In the genomic region with DNA sequence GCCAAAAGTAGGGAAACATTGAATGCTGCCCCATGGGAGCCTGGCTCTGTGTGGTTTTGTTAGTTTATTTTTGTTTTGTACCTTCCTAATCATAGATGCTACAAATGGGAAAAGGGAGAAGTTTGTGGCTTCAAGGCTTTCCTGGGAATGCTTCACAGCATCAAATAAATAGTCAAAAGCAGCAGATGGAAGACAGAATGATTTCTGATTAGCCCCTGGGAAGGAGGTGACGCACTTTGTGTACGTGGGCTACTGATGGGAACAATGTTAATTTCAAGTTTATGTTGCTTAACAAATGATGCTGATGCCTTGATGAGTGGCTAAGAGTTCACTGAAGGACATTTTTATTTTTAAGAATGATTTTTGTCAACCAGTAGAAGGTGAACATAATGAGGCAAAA, we compare ENCODE assay signal across 12 cellular contexts.
A peak's percentile ranks its signal among the peaks of the same experiment; 100 is the strongest.
DNase-seq lines count a peak whose midpoint lies in the region; ATAC-seq and TF ChIP-seq lines count a peak whose summit lies in the region.
"Had no signal": no experiment of that assay in that cellular context is flagged by ENCODE, and none has a peak within 500 bp of the region (broad histone marks: within the 10 kb centered on the region; RNA-seq: fewer than 3 reads in every experiment).

No MANE protein-coding gene starts in this region.

- no peak for TF ChIP-seq CTCF in natural killer cell (IDR thresholded peaks at IDR 0.05)
- TF ChIP-seq CTCF in astrocyte of the cerebellum (IDR thresholded peaks at IDR 0.05; ENCODE audit: low read depth, low read length, missing control alignments): no peak
- TF ChIP-seq CTCF in type B pancreatic cell (conservative IDR thresholded peaks at IDR 0.05): no peak

- ATAC-seq in natural killer cell: no peak
- ATAC-seq in natural killer cell treated with Interleukin-12 subunit alpha and Interleukin-12 subunit beta and Interleukin-15 and Interleukin-18, amount 100 ng/mL, for 72 hours: no peak

- no peak for DNase-seq in natural killer cell
- no peak for DNase-seq in natural killer cell treated with Interleukin-12 subunit alpha and Interleukin-12 subunit beta and Interleukin-15 and Interleukin-18, amount 100 ng/mL, for 72 hours (ENCODE audit: low spot score)
- DNase-seq in astrocyte of the cerebellum (ENCODE audit: low read depth): peak; percentile 39
- peak; percentile 16 for DNase-seq in iris pigment epithelial cell (ENCODE audit: low read depth)
- DNase-seq in type B pancreatic cell (ENCODE audit: extremely low spot score, unreplicated experiment): no peak
- DNase-seq in NCI-H748 treated with DMSO at 0.1 percent for 48 hours (lab: John Stamatoyannopoulos, UW): no peak
- DNase-seq in effector CD8-positive, alpha-beta T cell (lab: John Stamatoyannopoulos, UW): no peak
- no peak for DNase-seq in amniotic stem cell (lab: John Stamatoyannopoulos, UW)
- DNase-seq: activated CD8-positive, alpha-beta memory T cell treated with anti-CD3 and anti-CD28 coated beads for 24 hours; cortex of kidney; stimulated activated CD8-positive, alpha-beta memory T cell treated with anti-CD3 and anti-CD28 coated beads, Interleukin-4, amount 100 ng/mL, for 48 hours had no signal

- no peak overlapping the region for H3K4me3 ChIP-seq in astrocyte of the cerebellum (ENCODE audit: low read depth, low read length)

- in situ Hi-C loops in astrocyte of the cerebellum (cut with HindIII; ENCODE audit: low sequenced_read_pairs): no loop called here

- H3K4me3 Mint-ChIP-seq in natural killer cell (peak overlapping the region; percentile 21), type B pancreatic cell (no peak overlapping the region)
- no peak overlapping the region for H3K4me3 Mint-ChIP-seq in natural killer cell treated with Interleukin-12 subunit alpha and Interleukin-12 subunit beta and Interleukin-15 and Interleukin-18, amount 100 ng/mL, for 72 hours
- H3K4me3 Mint-ChIP-seq: activated naive CD4-positive, alpha-beta T cell treated with anti-CD3 and anti-CD28 coated beads, Interleukin-2, amount 50 U/mL, for 24 hours had no signal

- H3K36me3 Mint-ChIP-seq in natural killer cell (no peaks in the 10 kb centered on the region), type B pancreatic cell (no peaks in the 10 kb centered on the region)
- no peaks in the 10 kb centered on the region for H3K36me3 Mint-ChIP-seq in natural killer cell treated with Interleukin-12 subunit alpha and Interleukin-12 subunit beta and Interleukin-15 and Interleukin-18, amount 100 ng/mL, for 72 hours
- H3K36me3 Mint-ChIP-seq: activated naive CD4-positive, alpha-beta T cell treated with anti-CD3 and anti-CD28 coated beads, Interleukin-2, amount 50 U/mL, for 24 hours had no signal

- H3K9me3 Mint-ChIP-seq in natural killer cell: peaks cover 2 to 3% of the 10 kb centered on the region in 2 donors
- H3K9me3 Mint-ChIP-seq in natural killer cell treated with Interleukin-12 subunit alpha and Interleukin-12 subunit beta and Interleukin-15 and Interleukin-18, amount 100 ng/mL, for 72 hours: peaks cover 7% of the 10 kb centered on the region
- H3K9me3 Mint-ChIP-seq in type B pancreatic cell: no peaks in the 10 kb centered on the region
- H3K9me3 Mint-ChIP-seq: activated naive CD4-positive, alpha-beta T cell treated with anti-CD3 and anti-CD28 coated beads, Interleukin-2, amount 50 U/mL, for 24 hours had no signal

- intact Hi-C loops in natural killer cell (cut with micrococcal nuclease): no loop called here

- H3K27me3 Mint-ChIP-seq in natural killer cell (ENCODE audit: low read depth in 2 of 2) (no peaks in the 10 kb centered on the region), type B pancreatic cell (no peaks in the 10 kb centered on the region)
- H3K27me3 Mint-ChIP-seq in natural killer cell treated with Interleukin-12 subunit alpha and Interleukin-12 subunit beta and Interleukin-15 and Interleukin-18, amount 100 ng/mL, for 72 hours: no peaks in the 10 kb centered on the region
- H3K27me3 Mint-ChIP-seq: activated naive CD4-positive, alpha-beta T cell treated with anti-CD3 and anti-CD28 coated beads, Interleukin-2, amount 50 U/mL, for 24 hours had no signal

- H3K4me1 Mint-ChIP-seq in natural killer cell (peaks cover 8 to 12% of the 10 kb centered on the region in 2 donors), type B pancreatic cell (ENCODE audit: unreplicated experiment) (peaks cover 18% of the 10 kb centered on the region)
- peaks cover 0 to 3% of the 10 kb centered on the region in 2 donors for H3K4me1 Mint-ChIP-seq in natural killer cell treated with Interleukin-12 subunit alpha and Interleukin-12 subunit beta and Interleukin-15 and Interleukin-18, amount 100 ng/mL, for 72 hours (ENCODE audit: low read depth in 2 of 2)
- H3K4me1 Mint-ChIP-seq: activated naive CD4-positive, alpha-beta T cell treated with anti-CD3 and anti-CD28 coated beads, Interleukin-2, amount 50 U/mL, for 24 hours had no signal

- H3K27ac Mint-ChIP-seq in natural killer cell (peak overlapping the region; percentile 80 to 85), type B pancreatic cell (peak overlapping the region; percentile 90)
- H3K27ac Mint-ChIP-seq in natural killer cell treated with Interleukin-12 subunit alpha and Interleukin-12 subunit beta and Interleukin-15 and Interleukin-18, amount 100 ng/mL, for 72 hours: no peak overlapping the region
- H3K27ac Mint-ChIP-seq: activated naive CD4-positive, alpha-beta T cell treated with anti-CD3 and anti-CD28 coated beads, Interleukin-2, amount 50 U/mL, for 24 hours had no signal

Comparison
In these comparisons a context has a peak if more than half of its experiments do, and no peak if none do; other contexts are left out.
1. H3K27ac Mint-ChIP-seq: peak in natural killer cell (2 of 2) and type B pancreatic cell (single experiment); none in natural killer cell treated with Interleukin-12 subunit alpha and Interleukin-12 subunit beta and Interleukin-15 and Interleukin-18, amount 100 ng/mL, for 72 hours (0 of 2).
2. DNase-seq: peak in astrocyte of the cerebellum (single experiment) and iris pigment epithelial cell (single experiment); none in natural killer cell (single experiment), natural killer cell treated with Interleukin-12 subunit alpha and Interleukin-12 subunit beta and Interleukin-15 and Interleukin-18, amount 100 ng/mL, for 72 hours (single experiment), type B pancreatic cell (single experiment), NCI-H748 treated with DMSO at 0.1 percent for 48 hours (single experiment), effector CD8-positive, alpha-beta T cell (single experiment) and amniotic stem cell (single experiment).